ENCODE assay signal across 28 cellular contexts in the genomic region with DNA sequence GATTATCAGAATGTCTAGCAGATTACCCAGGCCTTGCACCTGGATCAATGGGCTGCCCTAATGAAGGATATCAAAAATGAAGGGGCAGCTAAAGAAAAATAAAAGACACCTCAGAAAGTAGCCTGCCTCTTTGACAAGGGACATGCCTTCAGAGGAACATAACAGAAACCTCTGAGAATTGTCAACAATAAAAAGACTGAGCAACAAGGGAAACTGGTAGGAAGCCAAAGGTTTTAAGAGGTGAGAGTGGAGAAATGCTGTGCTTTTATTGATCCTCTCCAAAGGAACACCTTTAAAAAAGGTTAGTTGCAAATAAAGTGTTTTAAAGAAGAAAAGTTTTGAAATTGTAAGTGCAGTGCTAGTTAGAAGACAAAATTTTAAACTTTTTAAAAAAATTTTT.
"Had no signal": no experiment of that assay in that cellular context is flagged by ENCODE, and none has a peak within 500 bp of the region (broad histone marks: within the 10 kb centered on the region; RNA-seq: fewer than 3 reads in every experiment).

No MANE protein-coding gene starts in this region.

- H3K9me3 ChIP-seq: esophagus squamous epithelium, gastroesophageal sphincter, heart right ventricle had no signal

- H3K27me3 ChIP-seq: brain microvascular endothelial cell, esophagus squamous epithelium, gastroesophageal sphincter, heart right ventricle had no signal

- H3K36me3 ChIP-seq: brain microvascular endothelial cell, esophagus squamous epithelium, gastroesophageal sphincter, heart right ventricle, WERI-Rb-1 had no signal

- H3K27ac ChIP-seq: brain microvascular endothelial cell, esophagus squamous epithelium, gastroesophageal sphincter, heart right ventricle, WERI-Rb-1 had no signal

- ATAC-seq: activated CD4-positive, CD25-positive, alpha-beta regulatory T cell treated with anti-CD3 and anti-CD28 coated beads, Interleukin-2, amount 50 U/mL, for 24 hours; activated CD8-positive, alpha-beta T cell treated with anti-CD3 and anti-CD28 coated beads for 36 hours; activated T-cell treated with anti-CD3 and anti-CD28 coated beads, Interleukin-2, amount 50 U/mL, for 4 hours; activated T-helper 17 cell treated with anti-CD3 and anti-CD28 coated beads, Interleukin-2, amount 50 U/mL, for 72 hours; effector memory CD8-positive, alpha-beta T cell; gastroesophageal sphincter; heart right ventricle; T-helper 17 cell had no signal

- H3K4me1 ChIP-seq: esophagus squamous epithelium, gastroesophageal sphincter, heart right ventricle had no signal

- DNase-seq: activated B cell treated with CpG ODN at 0.5 μM for 24 hours; activated CD4-positive, alpha-beta T cell treated with anti-CD3 and anti-CD28 coated beads for 48 hours; activated CD4-positive, alpha-beta T cell treated with anti-CD3 and anti-CD28 coated beads, Interleukin-2, amount 50 U/mL, for 1 hour; activated CD4-positive, alpha-beta T cell treated with anti-CD3 and anti-CD28 coated beads, Interleukin-2, amount 50 U/mL, for 48 hours; activated CD8-positive, alpha-beta memory T cell treated with anti-CD3 and anti-CD28 coated beads for 24 hours; activated CD8-positive, alpha-beta T cell treated with anti-CD3 and anti-CD28 coated beads for 36 hours; activated effector memory CD4-positive, alpha-beta T cell treated with Interleukin-2 at 50 U/mL for 16 hours; activated gamma-delta T cell treated with Interleukin-2 at 50 U/mL for 16 hours; activated naive CD4-positive, alpha-beta T cell treated with anti-CD3 and anti-CD28 coated beads, Interleukin-2, amount 50 U/mL, for 16 hours; activated naive CD4-positive, alpha-beta T cell treated with Interleukin-2 at 50 U/mL for 16 hours; activated T-cell treated with anti-CD3 and anti-CD28 coated beads, Interleukin-2, amount 50 U/mL, for 4 hours; amniotic stem cell; anterior cingulate cortex; brain microvascular endothelial cell; caudate nucleus; cortex of kidney; dermis blood vessel endothelial cell; effector CD4-positive, alpha-beta T cell; effector memory CD8-positive, alpha-beta T cell; esophagus squamous epithelium; foreskin melanocyte; heart right ventricle; T-helper 17 cell; T1000; WERI-Rb-1 had no signal

- H3K4me3 ChIP-seq: esophagus squamous epithelium, gastroesophageal sphincter, heart right ventricle had no signal
